ENCODE assay signal across 8 cellular contexts in the genomic region with DNA sequence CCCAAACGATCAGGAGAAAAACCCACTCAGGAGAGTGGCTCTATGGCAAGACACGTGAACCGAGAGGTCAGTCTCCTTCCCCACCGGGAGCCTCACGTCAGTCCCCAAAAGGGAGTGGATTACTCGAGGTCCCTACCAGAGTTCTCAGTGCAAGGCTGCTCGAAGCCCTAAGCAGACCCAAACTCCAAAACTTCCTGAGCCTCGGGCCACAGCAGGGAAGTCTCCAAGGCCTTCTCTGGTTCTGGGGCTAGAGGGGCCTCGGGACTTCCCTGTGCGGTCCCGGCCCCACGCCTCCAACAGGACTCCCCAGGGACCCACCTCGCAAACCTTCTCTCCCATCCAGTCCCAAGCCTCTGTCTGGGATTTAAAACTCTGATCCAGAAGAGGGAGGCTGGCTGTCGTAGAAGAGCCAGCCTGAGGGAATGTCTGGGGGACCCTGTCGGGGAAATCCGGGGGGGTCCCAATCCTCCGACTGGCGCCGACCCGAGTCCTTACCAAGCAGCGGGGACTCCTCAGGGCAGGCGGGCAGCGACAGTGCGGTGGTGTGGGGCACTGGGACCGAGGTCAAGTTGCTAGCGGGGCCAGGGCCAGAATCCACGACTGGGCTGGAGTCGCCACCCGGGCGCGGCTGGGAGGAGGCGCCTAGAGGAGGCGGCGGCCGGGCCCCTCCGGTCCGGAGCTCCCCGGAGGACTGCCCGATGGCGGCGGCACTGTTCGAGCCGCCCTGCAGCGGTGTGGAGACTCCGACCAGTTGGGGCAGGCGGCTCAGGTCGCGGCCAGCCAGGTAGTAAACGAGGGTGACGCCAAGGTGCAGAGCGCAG. TPM values are rescaled to one million over a fixed set of nuclear protein-coding genes. Genes with fewer than 3 reads are reported as not detected.
DNase-seq lines count a peak whose midpoint lies in the region; ATAC-seq and TF ChIP-seq lines count a peak whose summit lies in the region.

No MANE protein-coding gene starts in this region.

- H3K36me3 ChIP-seq in SK-N-SH (replicated peaks in 1 of 2; ENCODE audit: control insufficient read depth in 1 of 2, insufficient read depth in 2 of 2, low read length in 1 of 2) (no peaks in the 10 kb centered on the region), ectodermal cell (ENCODE audit: control insufficient read depth, insufficient read depth, low read length) (no peaks in the 10 kb centered on the region), mucosa of stomach (ENCODE audit: control insufficient read depth, insufficient read depth, low read length) (no peaks in the 10 kb centered on the region)

- CTCF ChIA-PET in SK-N-SH (lab: Yijun Ruan, JAX) = interaction anchor here (1.2 kb wide), 1 partner anchor 13 kb away, joined by 3 read pairs; no protein-coding TSS in a partner anchor

- ATAC-seq in HG03045 (IDR thresholded peaks at IDR 0.05; ENCODE audit: unreplicated experiment) = peak; percentile 18

- H3K4me3 ChIP-seq in SK-N-SH (ENCODE audit: low read depth in 2 of 2, low read length in 1 of 2) (peak overlapping the region; percentile 71 to 92), ectodermal cell (ENCODE audit: insufficient read depth, low read depth, low read length) (peak overlapping the region; percentile 74), mucosa of stomach (ENCODE audit: low read length) (peak overlapping the region; percentile 64)

- no peaks in the 10 kb centered on the region for H3K9me3 ChIP-seq in SK-N-SH
- no peaks in the 10 kb centered on the region for H3K9me3 ChIP-seq in ectodermal cell (ENCODE audit: control insufficient read depth, low read length)
- no peaks in the 10 kb centered on the region for H3K9me3 ChIP-seq in mucosa of stomach (ENCODE audit: control insufficient read depth, low read length)

- H4K20me1 ChIP-seq in SK-N-SH (ENCODE audit: insufficient read depth) = no peaks in the 10 kb centered on the region

- peaks cover 18% of the 10 kb centered on the region for H3F3A ChIP-seq in SK-N-SH (replicated peaks; ENCODE audit: insufficient read depth)

- H2AFZ ChIP-seq in SK-N-SH (ENCODE audit: low read depth) = peak overlapping the region; percentile 88

- H3K4me1 ChIP-seq in SK-N-SH (ENCODE audit: control insufficient read depth in 1 of 2, insufficient read depth in 2 of 2, low read depth in 1 of 2, low read length in 1 of 2) (peaks cover 40 to 54% of the 10 kb centered on the region in 2 experiments), ectodermal cell (ENCODE audit: control insufficient read depth, insufficient read depth, low read length) (peaks cover 13% of the 10 kb centered on the region), mucosa of stomach (ENCODE audit: control insufficient read depth, insufficient read depth, low read length) (peaks cover 48% of the 10 kb centered on the region)

- no peaks in the 10 kb centered on the region for H3K27me3 ChIP-seq in SK-N-SH (ENCODE audit: insufficient read depth)
- peaks cover 35% of the 10 kb centered on the region for H3K27me3 ChIP-seq in ectodermal cell (ENCODE audit: control insufficient read depth, insufficient read depth, low read length, poor library complexity, severe bottlenecking)
- H3K27me3 ChIP-seq in mucosa of stomach (ENCODE audit: control insufficient read depth, insufficient read depth, low read length) = no peaks in the 10 kb centered on the region

- peaks cover 54% of the 10 kb centered on the region for H3K79me2 ChIP-seq in SK-N-SH (ENCODE audit: insufficient read depth)

- TF ChIP-seq RAD21 in SK-N-SH (IDR thresholded peaks at IDR 0.05; ENCODE audit: low read length) = no peak

- no peaks in the 10 kb centered on the region for H3K9me2 ChIP-seq in SK-N-SH

- H3K4me2 ChIP-seq in SK-N-SH = peak overlapping the region; percentile 98

- TF ChIP-seq EP300 in SK-N-SH (IDR thresholded peaks at IDR 0.05; ENCODE audit: borderline replicate concordance in 1 of 2, low read depth in 1 of 2, low read length in 1 of 2) = no peak

- 3% methylated on average over 25 of the region's 51 CpGs for WGBS in SK-N-SH (ENCODE audit: low lambda C conversion rate)
- 4 to 5% methylated on average over 51 of the region's 51 CpGs for WGBS in ectodermal cell, 2 experiments

- POLR2A ChIA-PET in SK-N-SH (lab: Yijun Ruan, JAX) = interaction anchor here (1.0 kb wide), 1 partner anchor 141 kb away, joined by 5 read pairs; the partner anchor contains the start of gene DNAJA1

- H3K27ac ChIP-seq in SK-N-SH (ENCODE audit: low read depth in 2 of 2, low read length in 1 of 2) = peak overlapping the region; percentile 65 to 81
- H3K27ac ChIP-seq in ectodermal cell (ENCODE audit: insufficient read depth, low read depth, low read length, poor library complexity, severe bottlenecking) = no peak overlapping the region

- peak; percentile 47 for DNase-seq in NK-92 treated with Interleukin-12 subunit alpha and Interleukin-12 subunit beta, amount 100 ng/mL, for 24 hours (lab: John Stamatoyannopoulos, UW)
- DNase-seq in NK-92 (lab: John Stamatoyannopoulos, UW; ENCODE audit: unreplicated experiment) (no peak), SK-N-SH (peak; percentile 82), NCI-H510A treated with DMSO at 0.1 percent for 48 hours (lab: John Stamatoyannopoulos, UW) (no peak), HPDE6-E6E7 (ENCODE audit: extremely low spot score) (no peak)

- no peak for TF ChIP-seq CTCF in SK-N-SH (IDR thresholded peaks at IDR 0.05)

- H3K9ac ChIP-seq in SK-N-SH (peak overlapping the region; percentile 94), mucosa of stomach (ENCODE audit: low read length) (peak overlapping the region; percentile 98)

TF ChIP-seq in SK-N-SH, 30 proteins besides CTCF, POLR2A, EP300 and RAD21:
- TF ChIP-seq, protein P1, sequence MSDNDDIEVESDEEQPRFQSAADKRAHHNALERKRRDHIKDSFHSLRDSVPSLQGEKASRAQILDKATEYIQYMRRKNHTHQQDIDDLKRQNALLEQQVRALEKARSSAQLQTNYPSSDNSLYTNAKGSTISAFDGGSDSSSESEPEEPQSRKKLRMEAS (IDR thresholded peaks at IDR 0.05; ENCODE audit: low read depth) = 0 out of 2 replicates have a peak, but pooled peaks have one; percentile 20
- TF ChIP-seq, protein P2, sequence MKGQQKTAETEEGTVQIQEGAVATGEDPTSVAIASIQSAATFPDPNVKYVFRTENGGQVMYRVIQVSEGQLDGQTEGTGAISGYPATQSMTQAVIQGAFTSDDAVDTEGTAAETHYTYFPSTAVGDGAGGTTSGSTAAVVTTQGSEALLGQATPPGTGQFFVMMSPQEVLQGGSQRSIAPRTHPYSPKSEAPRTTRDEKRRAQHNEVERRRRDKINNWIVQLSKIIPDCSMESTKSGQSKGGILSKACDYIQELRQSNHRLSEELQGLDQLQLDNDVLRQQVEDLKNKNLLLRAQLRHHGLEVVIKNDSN (IDR thresholded peaks at IDR 0.05; ENCODE audit: borderline replicate concordance, low read depth) = no peak

RNA-seq across cellular contexts. Expression of gene B4GALT1, which starts 0.7 kb away (rescaled TPM):
- polyA plus RNA-seq in SK-N-SH (2012; rRNA removed) = 36.2 and 36.3 TPM in 2 replicates
- 31.2 and 34.8 TPM in 2 replicates for polyA plus RNA-seq in SK-N-SH (2012; cell fraction: cytosol; rRNA removed)
- 16.2 and 21.7 TPM in 2 replicates for polyA plus RNA-seq in SK-N-SH (2012; cell fraction: nucleus; rRNA removed)
- polyA plus RNA-seq in ectodermal cell (2013, experiment 1 of 4) = 14.2 TPM
- polyA plus RNA-seq in ectodermal cell (2013, experiment 2 of 4) = 13.7 TPM
- 14.4 TPM for polyA plus RNA-seq in ectodermal cell (2013, experiment 3 of 4)
- 15.3 TPM for polyA plus RNA-seq in ectodermal cell (2013, experiment 4 of 4)

Comparison
In these comparisons a context has a peak if more than half of its experiments do, and no peak if none do; other contexts are left out.
1. DNase-seq: peak in NK-92 treated with Interleukin-12 subunit alpha and Interleukin-12 subunit beta, amount 100 ng/mL, for 24 hours (single experiment) and SK-N-SH (single experiment); none in NK-92 (single experiment), NCI-H510A treated with DMSO at 0.1 percent for 48 hours (single experiment) and HPDE6-E6E7 (single experiment).
2. Peak in every context shown above with its lines, with median percentiles within 50 percentile points of each other: H3K4me3 ChIP-seq.